Comparison of ENCODE assay signal across 8 cellular contexts in genomic region chr18:33440011-33440383, GRCh38. TPM values are rescaled to one million over a fixed set of nuclear protein-coding genes. Genes with fewer than 3 reads are reported as not detected.
DNase-seq lines count a peak whose midpoint lies in the region; ATAC-seq lines count a peak whose summit lies in the region.

No MANE protein-coding gene starts in this region.

- peak; percentile 55 for DNase-seq in DMS 273 (lab: John Stamatoyannopoulos, UW; ENCODE audit: unreplicated experiment)
- DNase-seq in DMS 273 treated with DMSO at 0.1 percent for 48 hours (lab: John Stamatoyannopoulos, UW) = no peak
- peak; percentile 9 to 24 for DNase-seq in SJCRH30
- DNase-seq in foreskin melanocyte = peak; percentile 29
- peak; percentile 37 for DNase-seq in occipital lobe (lab: John Stamatoyannopoulos, UW)
- no peak for DNase-seq in central memory CD4-positive, alpha-beta T cell

- H3K27ac ChIP-seq in SJCRH30 = no peak overlapping the region

- no peaks in the 10 kb centered on the region for H3K36me3 ChIP-seq in SJCRH30

- H3K9me3 ChIP-seq in SJCRH30 (replicated peaks) = no peaks in the 10 kb centered on the region

- H3K4me3 ChIP-seq in SJCRH30 = no peak overlapping the region

- H3K4me1 ChIP-seq in SJCRH30 = no peaks in the 10 kb centered on the region

- no peaks in the 10 kb centered on the region for H3K27me3 ChIP-seq in SJCRH30

- ATAC-seq in GM21576 (IDR thresholded peaks at IDR 0.05; ENCODE audit: unreplicated experiment) (no peak), GM21367 (IDR thresholded peaks at IDR 0.05; ENCODE audit: unreplicated experiment) (no peak)

RNA-seq across cellular contexts. Expression of gene CCDC178, which starts 0.5 kb away (rescaled TPM):
- not detected in 2 replicates for total RNA-seq in SJCRH30 (2014; rRNA removed; shearing (Covaris generic))
- total RNA-seq in occipital lobe = 1.1 TPM

Comparison
In these comparisons a context has a peak if more than half of its experiments do, and no peak if none do; other contexts are left out.
1. DNase-seq: peak in DMS 273 (single experiment), SJCRH30 (2 of 2), foreskin melanocyte (single experiment) and occipital lobe (single experiment); none in DMS 273 treated with DMSO at 0.1 percent for 48 hours (single experiment) and central memory CD4-positive, alpha-beta T cell (single experiment).